Comparison of ENCODE assay signal across 21 cellular contexts in genomic region chr12:119088917-119089667, GRCh38.
"Had no signal": no experiment of that assay in that cellular context is flagged by ENCODE, and none has a peak within 500 bp of the region (broad histone marks: within the 10 kb centered on the region; RNA-seq: fewer than 3 reads in every experiment).

No MANE protein-coding gene starts in this region.

- H3K4me3 Mint-ChIP-seq: activated B cell treated with CpG ODN at 0.5 μM for 24 hours; activated CD4-positive, alpha-beta T cell treated with anti-CD3 and anti-CD28 coated beads, Interleukin-2, amount 10 ng/mL, durations not matched to agents 24 days and 14 days; activated naive CD4-positive, alpha-beta T cell treated with anti-CD3 and anti-CD28 coated beads for 36 hours; activated T-helper 1 cell treated with anti-CD3 and anti-CD28 coated beads, Interleukin-12 subunit alpha, Interleukin-12 subunit beta, Interleukin-2, Interleukin-4 antibody, amounts not matched to agents 30 ng/mL and 10 ng/mL and 1 ng/mL, durations not matched to agents 14 hours and 24 hours and 36 hours; immature natural killer cell; naive thymus-derived CD8-positive, alpha-beta T cell; stimulated activated naive B cell treated with anti-CD40 and anti-IgM and Interleukin-4, amounts not matched to agents 10 μg/mL and 1 μg/mL and 100 μg/mL, for 72 hours; T-helper 17 cell had no signal

- H3K27me3 Mint-ChIP-seq: activated CD4-positive, alpha-beta T cell treated with anti-CD3 and anti-CD28 coated beads, Interleukin-2, amount 10 ng/mL, durations not matched to agents 24 days and 14 days; T-helper 17 cell had no signal

- H3K27me3 ChIP-seq: cardiac muscle cell had no signal

- H3K27ac ChIP-seq: prostate gland had no signal

- H3K4me1 Mint-ChIP-seq: activated B cell treated with CpG ODN at 0.5 μM for 24 hours; activated CD4-positive, alpha-beta T cell treated with anti-CD3 and anti-CD28 coated beads, Interleukin-2, amount 10 ng/mL, durations not matched to agents 24 days and 14 days; immature natural killer cell; naive thymus-derived CD8-positive, alpha-beta T cell; stimulated activated naive B cell treated with anti-CD40 and anti-IgM and Interleukin-4, amounts not matched to agents 10 μg/mL and 1 μg/mL and 100 μg/mL, for 72 hours; T-helper 17 cell had no signal

- H3K36me3 Mint-ChIP-seq: immature natural killer cell; stimulated activated naive B cell treated with anti-CD40 and anti-IgM and Interleukin-4, amounts not matched to agents 10 μg/mL and 1 μg/mL and 100 μg/mL, for 72 hours had no signal

- H3K27ac Mint-ChIP-seq: activated B cell treated with CpG ODN at 0.5 μM for 24 hours; activated CD4-positive, alpha-beta T cell treated with anti-CD3 and anti-CD28 coated beads, Interleukin-2, amount 10 ng/mL, durations not matched to agents 24 days and 14 days; activated naive CD4-positive, alpha-beta T cell treated with anti-CD3 and anti-CD28 coated beads for 36 hours; activated T-helper 1 cell treated with anti-CD3 and anti-CD28 coated beads, Interleukin-12 subunit alpha, Interleukin-12 subunit beta, Interleukin-2, Interleukin-4 antibody, amounts not matched to agents 30 ng/mL and 10 ng/mL and 1 ng/mL, durations not matched to agents 14 hours and 24 hours and 36 hours; immature natural killer cell; naive thymus-derived CD8-positive, alpha-beta T cell; stimulated activated naive B cell treated with anti-CD40 and anti-IgM and Interleukin-4, amounts not matched to agents 10 μg/mL and 1 μg/mL and 100 μg/mL, for 72 hours; T-helper 17 cell had no signal

- DNase-seq: activated B cell treated with CpG ODN at 0.5 μM for 24 hours; activated CD4-positive, alpha-beta T cell treated with anti-CD3 and anti-CD28 coated beads, Interleukin-2, amount 10 ng/mL, durations not matched to agents 24 days and 14 days; activated naive CD4-positive, alpha-beta T cell treated with anti-CD3 and anti-CD28 coated beads for 36 hours; foreskin melanocyte; head of caudate nucleus; immature natural killer cell; left cardiac atrium; mammary epithelial cell; mucosa of descending colon; naive thymus-derived CD8-positive, alpha-beta T cell; occipital lobe; stimulated activated CD4-positive, alpha-beta T cell treated with anti-CD3 and anti-CD28 coated beads, Interleukin-2, amount 100 ng/mL, for 24 hours; stimulated activated naive B cell treated with anti-CD40 and anti-IgM and Interleukin-4, amounts not matched to agents 10 μg/mL and 1 μg/mL and 100 μg/mL, for 72 hours; T-helper 17 cell; trophoblast cell had no signal

- H3K9me3 ChIP-seq: mucosa of descending colon, prostate gland had no signal

- H3K36me3 ChIP-seq: cardiac muscle cell, prostate gland had no signal

- H3K9me3 Mint-ChIP-seq: activated B cell treated with CpG ODN at 0.5 μM for 24 hours; activated CD4-positive, alpha-beta T cell treated with anti-CD3 and anti-CD28 coated beads, Interleukin-2, amount 10 ng/mL, durations not matched to agents 24 days and 14 days; activated naive CD4-positive, alpha-beta T cell treated with anti-CD3 and anti-CD28 coated beads for 36 hours; activated T-helper 1 cell treated with anti-CD3 and anti-CD28 coated beads, Interleukin-12 subunit alpha, Interleukin-12 subunit beta, Interleukin-2, Interleukin-4 antibody, amounts not matched to agents 30 ng/mL and 10 ng/mL and 1 ng/mL, durations not matched to agents 14 hours and 24 hours and 36 hours; immature natural killer cell; stimulated activated naive B cell treated with anti-CD40 and anti-IgM and Interleukin-4, amounts not matched to agents 10 μg/mL and 1 μg/mL and 100 μg/mL, for 72 hours had no signal

- H3K4me3 ChIP-seq: cardiac muscle cell, mucosa of descending colon, prostate gland had no signal

- ATAC-seq: left cardiac atrium; mucosa of descending colon; naive thymus-derived CD8-positive, alpha-beta T cell; sciatic nerve; stimulated activated naive B cell treated with anti-CD40 and anti-IgM and Interleukin-4, amounts not matched to agents 10 μg/mL and 1 μg/mL and 100 μg/mL, for 72 hours; T-helper 17 cell had no signal

- FAIRE-seq: colon, endothelial cell of umbilical vein had no signal

- H3K4me1 ChIP-seq: prostate gland had no signal
